Comparison of ENCODE assay signal across 11 cellular contexts in the genomic region with DNA sequence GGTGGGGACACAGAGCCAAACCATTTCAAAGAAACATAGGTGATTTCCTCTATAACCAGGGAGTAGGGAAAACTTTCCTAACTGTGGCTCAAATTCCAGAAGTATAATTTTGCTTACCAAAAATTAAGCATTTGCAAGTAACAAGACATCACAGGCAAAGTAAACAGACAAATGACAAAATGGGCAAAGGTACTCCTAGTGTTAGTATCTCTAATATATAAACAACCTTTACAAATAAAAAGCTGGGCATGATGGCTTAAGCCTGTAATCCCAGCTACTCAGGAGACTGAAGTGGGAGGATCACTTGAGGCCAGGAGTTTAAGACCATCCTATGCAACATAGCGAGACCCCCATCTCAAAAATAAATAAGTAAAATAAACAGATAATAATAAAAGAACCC.
"Had no signal": no experiment of that assay in that cellular context is flagged by ENCODE, and none has a peak within 500 bp of the region (broad histone marks: within the 10 kb centered on the region; RNA-seq: fewer than 3 reads in every experiment).

No MANE protein-coding gene starts in this region.

- H3K4me1 ChIP-seq: HAP-1 had no signal

- ATAC-seq: GM23338, HCT116 had no signal

- H3K9ac ChIP-seq: GM23248 had no signal

- H2AFZ ChIP-seq: GM23248, GM23338 had no signal

- H3K36me3 ChIP-seq: HAP-1 had no signal

- FAIRE-seq: H1, H54 had no signal

- H3K4me3 ChIP-seq: GM23248, GM23338, HAP-1 had no signal

- DNase-seq: GM23248, GOT3, H7, H9, HCEC 1CT, HFFc6 had no signal

- H3K27ac ChIP-seq: GM23248 had no signal

- H3K4me2 ChIP-seq: GM23338 had no signal
